Comparison of ENCODE assay signal across 10 cellular contexts in genomic region chr3:46127503-46127902, GRCh38.
DNase-seq lines count a peak whose midpoint lies in the region; ATAC-seq and TF ChIP-seq lines count a peak whose summit lies in the region.
"Had no signal": no experiment of that assay in that cellular context is flagged by ENCODE, and none has a peak within 500 bp of the region (broad histone marks: within the 10 kb centered on the region; RNA-seq: fewer than 3 reads in every experiment).

No MANE protein-coding gene starts in this region.

- no peak overlapping the region for H3K4me3 ChIP-seq in brain microvascular endothelial cell (ENCODE audit: low read depth, low read length)
- H3K4me3 ChIP-seq in lower lobe of right lung, result no peak overlapping the region
- no peak overlapping the region for H3K4me3 ChIP-seq in colonic mucosa
- H3K4me3 ChIP-seq: prostate gland had no signal

- no peak overlapping the region for H3K27ac Mint-ChIP-seq in WTC11

- in situ Hi-C loops in brain microvascular endothelial cell (cut with HindIII; ENCODE audit: low pct_ligation_motif_present, low sequenced_read_pairs), result no loop called here

- TF ChIP-seq EP300 in Ishikawa (IDR thresholded peaks at IDR 0.05; ENCODE audit: borderline replicate concordance), result no peak

- H3K4me1 ChIP-seq in lower lobe of right lung (peaks cover 18% of the 10 kb centered on the region), colonic mucosa (no peaks in the 10 kb centered on the region)
- H3K4me1 ChIP-seq: prostate gland had no signal

- no peak for TF ChIP-seq CTCF in brain microvascular endothelial cell (IDR thresholded peaks at IDR 0.05; ENCODE audit: low read depth, low read length, missing control alignments)
- no peak for TF ChIP-seq CTCF in lower lobe of right lung (IDR thresholded peaks at IDR 0.05)
- TF ChIP-seq CTCF in colonic mucosa (IDR thresholded peaks at IDR 0.05), result no peak
- TF ChIP-seq CTCF in WTC11 (IDR thresholded peaks at IDR 0.05), result no peak

- H3K36me3 ChIP-seq in brain microvascular endothelial cell (replicated peaks) (no peaks in the 10 kb centered on the region), lower lobe of right lung (no peaks in the 10 kb centered on the region), colonic mucosa (no peaks in the 10 kb centered on the region)
- H3K36me3 ChIP-seq: prostate gland had no signal

- no peak overlapping the region for H3K9ac ChIP-seq in colonic mucosa (ENCODE audit: low read depth in 2 of 2, low read length in 2 of 2)

- no peak for ATAC-seq in lower lobe of right lung
- no peak for ATAC-seq in GM19395 (IDR thresholded peaks at IDR 0.05; ENCODE audit: unreplicated experiment)
- ATAC-seq in HG02885 (IDR thresholded peaks at IDR 0.05; ENCODE audit: poor library complexity, unreplicated experiment), result no peak
- ATAC-seq in WTC11, result no peak

- H3K4me3 Mint-ChIP-seq in WTC11, result no peak overlapping the region
- H3K4me3 Mint-ChIP-seq: central memory CD8-positive, alpha-beta T cell had no signal

- POLR2A ChIA-PET in WTC11 (lab: Charles Lee), result no interaction called here

- H3K27me3 ChIP-seq in brain microvascular endothelial cell (replicated peaks), result no peaks in the 10 kb centered on the region
- H3K27me3 ChIP-seq in lower lobe of right lung (ENCODE audit: low read depth), result no peaks in the 10 kb centered on the region
- H3K27me3 ChIP-seq in colonic mucosa, result no peaks in the 10 kb centered on the region

- DNase-seq in AML-193 (lab: John Stamatoyannopoulos, UW) (peak; percentile 24 to 29), brain microvascular endothelial cell (peak; percentile 93), lower lobe of right lung (no peak), colonic mucosa (no peak), WTC11 (ENCODE audit: low spot score) (no peak)

- H3K27ac ChIP-seq in brain microvascular endothelial cell (peak overlapping the region; percentile 65), lower lobe of right lung (peak overlapping the region; percentile 18), colonic mucosa (no peak overlapping the region)
- H3K27ac ChIP-seq: prostate gland had no signal

- no peak for TF ChIP-seq RAD21 in Ishikawa (IDR thresholded peaks at IDR 0.05; ENCODE audit: low read depth)

- H3K4me1 Mint-ChIP-seq in WTC11, result peaks cover 10% of the 10 kb centered on the region

- H3K36me3 Mint-ChIP-seq in WTC11, result no peaks in the 10 kb centered on the region

- intact Hi-C loops in lower lobe of right lung (cut with DNase I), result no loop called here
- intact Hi-C loops in colonic mucosa (cut with DNase I), result no loop called here

- CTCF ChIA-PET in WTC11 (lab: Charles Lee), result interaction anchor here (1.2 kb wide), 1 partner anchor 251 kb away, joined by 3 read pairs; no protein-coding TSS in a partner anchor

- no peaks in the 10 kb centered on the region; the same call in 1 of the 2 replicates for H3K27me3 Mint-ChIP-seq in WTC11 (ENCODE audit: low read depth)
- H3K27me3 Mint-ChIP-seq: central memory CD8-positive, alpha-beta T cell had no signal

- H3K9me3 ChIP-seq in lower lobe of right lung, result no peaks in the 10 kb centered on the region
- no peaks in the 10 kb centered on the region for H3K9me3 ChIP-seq in colonic mucosa
- H3K9me3 ChIP-seq: prostate gland had no signal

- no peaks in the 10 kb centered on the region for H3K9me3 Mint-ChIP-seq in WTC11
- H3K9me3 Mint-ChIP-seq: central memory CD8-positive, alpha-beta T cell had no signal

TF ChIP-seq in Ishikawa, 13 proteins besides CTCF, POLR2A, EP300 and RAD21:
- 0 out of 2 replicates have a peak, but pooled peaks have one; percentile 3 for TF ChIP-seq CEBPB (IDR thresholded peaks at IDR 0.05)
- TF ChIP-seq, protein P1, sequence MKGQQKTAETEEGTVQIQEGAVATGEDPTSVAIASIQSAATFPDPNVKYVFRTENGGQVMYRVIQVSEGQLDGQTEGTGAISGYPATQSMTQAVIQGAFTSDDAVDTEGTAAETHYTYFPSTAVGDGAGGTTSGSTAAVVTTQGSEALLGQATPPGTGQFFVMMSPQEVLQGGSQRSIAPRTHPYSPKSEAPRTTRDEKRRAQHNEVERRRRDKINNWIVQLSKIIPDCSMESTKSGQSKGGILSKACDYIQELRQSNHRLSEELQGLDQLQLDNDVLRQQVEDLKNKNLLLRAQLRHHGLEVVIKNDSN (IDR thresholded peaks at IDR 0.05), result no peak

TF ChIP-seq in WTC11, 78 proteins besides CTCF, POLR2A, EP300 and RAD21:
- no peak for TF ChIP-seq ZNF425 (CRISPR knock-in tag; conservative IDR thresholded peaks at IDR 0.05)

Comparison
In these comparisons a context has a peak if more than half of its experiments do, and no peak if none do; other contexts are left out.
1. DNase-seq: peak in AML-193 (2 of 2) and brain microvascular endothelial cell (single experiment); none in lower lobe of right lung (single experiment), colonic mucosa (single experiment) and WTC11 (single experiment).